In the genomic region with DNA sequence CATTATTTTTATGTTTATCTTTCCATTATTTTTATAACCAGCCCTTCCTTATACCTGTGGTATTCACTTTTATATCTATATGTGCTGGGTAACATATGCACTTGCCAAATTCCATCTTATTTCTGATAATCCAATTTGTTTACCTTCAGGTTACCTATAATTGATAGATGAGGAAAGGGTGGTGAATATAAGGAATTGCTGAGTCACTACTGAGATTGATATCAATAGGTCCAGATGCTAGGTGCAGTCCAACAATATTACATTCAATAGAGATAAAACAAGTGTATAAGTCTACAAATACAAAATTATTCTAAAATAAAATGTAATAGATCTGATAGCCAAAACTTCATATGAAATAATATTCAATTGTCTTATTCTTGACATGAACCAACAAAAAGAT, we compare ENCODE assay signal across 33 cellular contexts.
"Had no signal": no experiment of that assay in that cellular context is flagged by ENCODE, and none has a peak within 500 bp of the region (broad histone marks: within the 10 kb centered on the region; RNA-seq: fewer than 3 reads in every experiment).

No MANE protein-coding gene starts in this region.

- DNase-seq: Kasumi-1, MG63, MM.1S, MV-4-11, NCI-H1048, NCI-H1092, NCI-H1092 treated with DMSO at 0.1 percent for 48 hours, NCI-H1105, NCI-H1105 treated with DMSO at 0.1 percent for 48 hours, NCI-H1417 treated with DMSO at 0.1 percent for 48 hours, NCI-H1436, NCI-H1436 treated with DMSO at 0.1 percent for 48 hours, NCI-H146, NCI-H1694, NCI-H1694 treated with DMSO at 0.1 percent for 48 hours, NCI-H187 treated with DMSO at 0.1 percent for 48 hours, NCI-H1930, NCI-H2029, NCI-H2029 treated with DMSO at 0.1 percent for 48 hours, NCI-H2081, NCI-H2081 treated with DMSO at 0.1 percent for 48 hours, NCI-H2107, NCI-H2171, NCI-H2171 treated with DMSO at 0.1 percent for 48 hours, NCI-H2227 treated with DMSO at 0.1 percent for 48 hours, NCI-H226, NCI-H345, NCI-H446, NCI-H446 treated with DMSO at 0.1 percent for 48 hours, NCI-H510A, NCI-H510A treated with DMSO at 0.1 percent for 48 hours, NCI-H524, NCI-H524 treated with DMSO at 0.1 percent for 48 hours had no signal

- H3K36me3 ChIP-seq: MG63 had no signal

- H3K9me3 ChIP-seq: MG63 had no signal

- H3K27me3 ChIP-seq: MG63 had no signal

- H3K4me3 ChIP-seq: MG63 had no signal
